ENCODE assay signal across 8 cellular contexts in genomic region chr9:68584110-68585033, GRCh38. TPM values are rescaled to one million over a fixed set of nuclear protein-coding genes. Genes with fewer than 3 reads are reported as not detected.
DNase-seq lines count a peak whose midpoint lies in the region; ATAC-seq and TF ChIP-seq lines count a peak whose summit lies in the region.

No MANE protein-coding gene starts in this region.

- peaks cover 0 to 6% of the 10 kb centered on the region in 2 donors for H3K4me1 ChIP-seq in left lung

- H3K9me3 ChIP-seq in left lung, result peaks cover 0 to 5% of the 10 kb centered on the region in 2 donors

- H3K36me3 ChIP-seq in BJ (ENCODE audit: control insufficient read depth, insufficient read depth, low read length), result no peaks in the 10 kb centered on the region
- H3K36me3 ChIP-seq in left lung, result no peaks in the 10 kb centered on the region

- POLR2A ChIA-PET in BJ (lab: Charles Lee), result no interaction called here

- H3K27ac Mint-ChIP-seq in chondrocyte (ENCODE audit: unreplicated experiment), result no peak overlapping the region

- peaks cover 11% of the 10 kb centered on the region for H3K9me3 Mint-ChIP-seq in chondrocyte (ENCODE audit: low read depth)

- no peak overlapping the region for H3K4me3 ChIP-seq in BJ (ENCODE audit: low read depth, low read length)
- H3K4me3 ChIP-seq in left lung, result no peak overlapping the region

- no peaks in the 10 kb centered on the region for H3K4me1 Mint-ChIP-seq in chondrocyte (ENCODE audit: low read depth)

- no peaks in the 10 kb centered on the region for H3K36me3 Mint-ChIP-seq in chondrocyte (ENCODE audit: low read depth)

- peaks cover 6% of the 10 kb centered on the region for H3K27me3 Mint-ChIP-seq in chondrocyte (ENCODE audit: low read depth)

- H3K27ac ChIP-seq in left lung, result no peak overlapping the region

- no peaks in the 10 kb centered on the region for H3K27me3 ChIP-seq in BJ (ENCODE audit: control insufficient read depth, insufficient read depth, low read length)
- no peaks in the 10 kb centered on the region for H3K27me3 ChIP-seq in left lung

- intact Hi-C loops in left lung (cut with DNase I), result no loop called here

- ATAC-seq in GM19035 (IDR thresholded peaks at IDR 0.05; ENCODE audit: unreplicated experiment) (peak; percentile 96), HG03280 (IDR thresholded peaks at IDR 0.05; ENCODE audit: unreplicated experiment) (peak; percentile 98), left lung (peak; percentile 100)

- peak; percentile 16 for DNase-seq in BJ (ENCODE audit: low read depth)
- DNase-seq in NCI-H345 treated with DMSO at 0.1 percent for 48 hours (lab: John Stamatoyannopoulos, UW; ENCODE audit: unreplicated experiment), result peak; percentile 67
- DNase-seq in activated CD4-positive, alpha-beta T cell treated with anti-CD3 and anti-CD28 coated beads for 24 hours (ENCODE audit: low read depth in 2 of 2), result peak; percentile 64 to 83
- no peak for DNase-seq in chondrocyte (ENCODE audit: low spot score)
- peak; percentile 85 to 88 for DNase-seq in left lung
- DNase-seq in stimulated activated CD4-positive, alpha-beta T cell treated with anti-CD3 and anti-CD28 coated beads, Interleukin-4, amount 100 ng/mL, for 48 hours (ENCODE audit: low read depth in 2 of 2), result peak; percentile 71 to 77

- H3K4me3 Mint-ChIP-seq in chondrocyte (ENCODE audit: unreplicated experiment), result no peak overlapping the region

- CTCF ChIA-PET in BJ (lab: Yijun Ruan, JAX), result interaction anchor here (0.7 to 3.6 kb wide), 11 partner anchors 9 to 420 kb away, joined by 3 to 26 read pairs (median 4); no protein-coding TSS in a partner anchor

- TF ChIP-seq CTCF in BJ (IDR thresholded peaks at IDR 0.05; ENCODE audit: insufficient read depth, low read depth, low read length) (peak; percentile 100), chondrocyte (IDR thresholded peaks at IDR 0.05) (peak; percentile 95), left lung (IDR thresholded peaks at IDR 0.05) (peak; percentile 94 to 100)

RNA-seq across cellular contexts. Expression of gene TMEM252, which starts 43.7 kb away (rescaled TPM):
- not detected in 2 replicates for polyA plus RNA-seq in BJ (2011; rRNA removed)
- polyA minus RNA-seq in BJ (2011; rRNA and poly(A)+ RNA removed), result not detected in 2 replicates
- total RNA-seq in chondrocyte (not detected in 3 replicates), left lung (not detected)
